Comparison of ENCODE assay signal across 9 cellular contexts in genomic region chr1:144560717-144561246, GRCh38. TPM values are rescaled to one million over a fixed set of nuclear protein-coding genes. Genes with fewer than 3 reads are reported as not detected.
DNase-seq lines count a peak whose midpoint lies in the region; ATAC-seq, FAIRE-seq and TF ChIP-seq lines count a peak whose summit lies in the region.
"Not testable (repeated sequence)": the region's sequence is repeated elsewhere in the genome, so short reads cannot be mapped to it uniquely, and the experiment has no call there.
"Had no signal": no experiment of that assay in that cellular context is flagged by ENCODE, and none has a peak within 500 bp of the region (broad histone marks: within the 10 kb centered on the region; RNA-seq: fewer than 3 reads in every experiment).

No MANE protein-coding gene starts in this region.

- H3K9me2 ChIP-seq in hepatocyte (replicated peaks; ENCODE audit: insufficient read depth) = not testable (repeated sequence)

- TF ChIP-seq POLR2A in GM12891 (IDR thresholded peaks at IDR 0.05; ENCODE audit: low read depth, low read length) (peak; percentile 95), body of pancreas (IDR thresholded peaks at IDR 0.05) (peak; percentile 48 to 81 (median 61))

- not testable (repeated sequence) for TF ChIP-seq CTCF in body of pancreas (IDR thresholded peaks at IDR 0.05); hepatocyte (IDR thresholded peaks at IDR 0.05; ENCODE audit: poor library complexity); type B pancreatic cell (conservative IDR thresholded peaks at IDR 0.05)

- H3K4me2 ChIP-seq in hepatocyte = peak overlapping the region; percentile 73

- FAIRE-seq in GM12891 (lab: Jason Lieb, UNC) = not testable (repeated sequence)

- H3K27ac Mint-ChIP-seq in type B pancreatic cell = peak overlapping the region; percentile 100

- H3K4me3 Mint-ChIP-seq in type B pancreatic cell = peak overlapping the region; percentile 89

- H3K36me3 Mint-ChIP-seq in type B pancreatic cell = not testable (repeated sequence)

- WGBS in body of pancreas, 2 donors = 1% methylated on average over 19 of the region's 34 CpGs; no CpG with 5 or more reads in 1 of the 2 donors
- WGBS in hepatocyte (ENCODE audit: low lambda C conversion rate, missing lambda C conversion rate) = 1% methylated on average over 11 of the region's 34 CpGs

- H3K79me2 ChIP-seq in hepatocyte = not testable (repeated sequence)

- not testable (repeated sequence) for H3K36me3 ChIP-seq in body of pancreas (replicated peaks in 1 of 2; ENCODE audit: insufficient read depth in 1 of 2, low read depth in 2 of 2); hepatocyte (replicated peaks; ENCODE audit: insufficient read depth, low read depth)

- not testable (repeated sequence) for H4K20me1 ChIP-seq in hepatocyte (ENCODE audit: insufficient read depth, poor library complexity, severe bottlenecking)

- peak overlapping the region; percentile 57 for H2AFZ ChIP-seq in hepatocyte

- H3K9me3 ChIP-seq in body of pancreas; hepatocyte (ENCODE audit: low read depth): not testable (repeated sequence)

- H3K27me3 Mint-ChIP-seq in type B pancreatic cell = not testable (repeated sequence)

- H3K4me1 ChIP-seq in body of pancreas; hepatocyte (ENCODE audit: insufficient read depth): not testable (repeated sequence)

- H3K27me3 ChIP-seq in body of pancreas, hepatocyte: not testable (repeated sequence)

- H3K4me1 Mint-ChIP-seq in type B pancreatic cell (ENCODE audit: unreplicated experiment) = not testable (repeated sequence)

- DNase-seq in GM12891 (ENCODE audit: insufficient read length, low spot score) = not testable (repeated sequence)
- peak; percentile 65 for DNase-seq in NCI-H2171 (lab: John Stamatoyannopoulos, UW)
- DNase-seq in activated CD4-positive, CD25-positive, alpha-beta regulatory T cell treated with anti-CD3 and anti-CD28 coated beads, Interleukin-2, amount 50 U/mL, for 16 hours (ENCODE audit: low read depth, low spot score) = peak; percentile 49
- DNase-seq in body of pancreas = peak; percentile 39 to 71 (median 70)
- DNase-seq in hepatocyte (ENCODE audit: low spot score) = peak; percentile 52
- peak; percentile 49 for DNase-seq in retina
- DNase-seq in type B pancreatic cell (ENCODE audit: extremely low spot score, unreplicated experiment) = peak; percentile 76

- not testable (repeated sequence) for H3K4me3 ChIP-seq in body of pancreas, hepatocyte

- peak overlapping the region; percentile 68 to 86 (median 78) for H3K27ac ChIP-seq in body of pancreas
- peak overlapping the region; percentile 99 for H3K27ac ChIP-seq in hepatocyte

- not testable (repeated sequence) for H3K9me3 Mint-ChIP-seq in type B pancreatic cell

- ATAC-seq in HG02763 (IDR thresholded peaks at IDR 0.05; ENCODE audit: unreplicated experiment) (peak; percentile 58), body of pancreas (peak; percentile 88)

- intact Hi-C loops in body of pancreas (cut with DNase I) = not testable (repeated sequence)

TF ChIP-seq in GM12891, 5 proteins besides CTCF, POLR2A, EP300 and RAD21:
- TF ChIP-seq POLR2AphosphoS5 (IDR thresholded peaks at IDR 0.05; ENCODE audit: low read depth, low read length) = peak; percentile 96

RNA-seq across cellular contexts. Expression of gene PPIAL4F, which starts 31.9 kb away (rescaled TPM):
- polyA plus RNA-seq in GM12891 (2012; ENCODE audit: low read depth, missing spikeins) = not detected
- total RNA-seq in body of pancreas (not detected), hepatocyte (not detected in 2 replicates), type B pancreatic cell (ENCODE audit: low replicate concordance) (not detected in 2 replicates)
- polyA plus RNA-seq in hepatocyte = not detected in 2 replicates
- total RNA-seq: prostate gland had no signal
